Comparison of ENCODE assay signal across 1 cellular context in the genomic region with DNA sequence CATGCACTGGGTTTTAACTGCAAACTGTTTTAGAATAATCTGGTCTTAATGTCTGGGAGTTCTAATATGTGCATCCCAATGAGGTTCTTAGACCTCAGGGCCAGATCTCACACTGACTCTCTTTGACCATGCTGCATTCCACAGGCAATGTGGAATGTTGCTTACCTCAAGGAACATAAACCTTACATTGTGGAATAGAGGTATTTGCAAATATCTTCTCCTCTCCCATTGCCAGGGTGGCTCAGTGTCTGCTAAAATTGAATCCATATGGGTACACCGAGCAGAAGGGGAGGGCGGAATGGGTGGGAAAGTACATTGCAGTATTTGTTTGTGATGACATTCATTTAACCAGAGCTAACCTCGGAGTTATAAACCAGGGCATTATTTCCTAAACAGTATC.
TF ChIP-seq lines count a peak whose summit lies in the region.

No MANE protein-coding gene starts in this region.

TF ChIP-seq in GM23338, 12 proteins besides CTCF, POLR2A, EP300 and RAD21:
- TF ChIP-seq ZNF462 (CRISPR knock-in tag; IDR thresholded peaks at IDR 0.05) (no peak), POLR2AphosphoS5 (IDR thresholded peaks at IDR 0.05; ENCODE audit: low read depth) (no peak), NANOG (IDR thresholded peaks at IDR 0.05; ENCODE audit: borderline replicate concordance) (no peak), JUNB (IDR thresholded peaks at IDR 0.05; ENCODE audit: unreplicated experiment) (no peak), ZNF114 (CRISPR knock-in tag; IDR thresholded peaks at IDR 0.05) (no peak), STAT1 (IDR thresholded peaks at IDR 0.05; ENCODE audit: unreplicated experiment) (no peak), CREB1 (CRISPR knock-in tag; IDR thresholded peaks at IDR 0.05; ENCODE audit: low read depth) (no peak), ZNF331 (CRISPR knock-in tag; IDR thresholded peaks at IDR 0.05; ENCODE audit: low read depth) (no peak), EZH2phosphoT487 (IDR thresholded peaks at IDR 0.05; ENCODE audit: unreplicated experiment) (no peak), REST (IDR thresholded peaks at IDR 0.05; ENCODE audit: unreplicated experiment) (no peak), EZH2 (IDR thresholded peaks at IDR 0.05; ENCODE audit: low read depth, unreplicated experiment) (no peak)
